Comparison of ENCODE assay signal across 1 cellular context in the genomic region with DNA sequence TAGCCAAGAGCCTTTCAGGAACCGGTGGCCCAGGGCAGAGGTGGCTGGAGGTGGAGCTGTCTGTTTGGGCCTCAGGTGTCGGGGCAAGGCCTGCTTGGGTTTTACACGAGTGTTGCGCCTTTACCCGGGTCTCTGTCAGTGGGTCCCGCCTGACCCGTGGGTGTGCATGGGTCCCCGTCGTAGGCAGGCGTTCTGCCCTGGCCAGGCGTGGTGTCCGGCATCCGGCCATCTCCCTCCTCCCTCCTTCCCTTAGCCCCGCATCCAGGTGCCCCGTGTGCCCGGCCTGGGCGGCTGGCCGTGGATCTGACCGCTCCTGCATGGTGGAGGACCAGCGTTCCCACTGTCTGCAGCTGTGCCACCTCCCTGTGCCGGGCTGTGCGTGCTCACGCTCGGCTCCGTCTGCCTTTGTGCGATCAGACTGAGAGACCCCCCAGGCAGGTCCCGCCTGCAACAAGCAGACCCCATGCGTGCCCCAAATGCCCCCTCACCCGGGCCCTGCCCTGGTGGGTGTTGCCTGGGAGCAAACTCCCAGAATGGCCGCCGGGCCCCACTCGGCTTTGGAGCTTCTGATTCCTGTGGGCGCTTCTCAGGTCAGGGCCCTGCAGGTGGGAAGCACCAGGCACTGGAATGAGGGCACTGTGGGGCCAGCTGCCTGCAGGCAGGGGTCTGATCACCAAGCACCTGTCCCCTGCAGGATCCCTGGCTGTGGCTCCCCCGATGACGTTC.
TF ChIP-seq lines count a peak whose summit lies in the region.

No MANE protein-coding gene starts in this region.

TF ChIP-seq in GM23338, 12 proteins besides CTCF, POLR2A, EP300 and RAD21:
- no peak for TF ChIP-seq EZH2 (IDR thresholded peaks at IDR 0.05; ENCODE audit: low read depth, unreplicated experiment)
- no peak for TF ChIP-seq ZNF331 (CRISPR knock-in tag; IDR thresholded peaks at IDR 0.05; ENCODE audit: low read depth)
